Comparison of ENCODE assay signal across 8 cellular contexts in the genomic region with DNA sequence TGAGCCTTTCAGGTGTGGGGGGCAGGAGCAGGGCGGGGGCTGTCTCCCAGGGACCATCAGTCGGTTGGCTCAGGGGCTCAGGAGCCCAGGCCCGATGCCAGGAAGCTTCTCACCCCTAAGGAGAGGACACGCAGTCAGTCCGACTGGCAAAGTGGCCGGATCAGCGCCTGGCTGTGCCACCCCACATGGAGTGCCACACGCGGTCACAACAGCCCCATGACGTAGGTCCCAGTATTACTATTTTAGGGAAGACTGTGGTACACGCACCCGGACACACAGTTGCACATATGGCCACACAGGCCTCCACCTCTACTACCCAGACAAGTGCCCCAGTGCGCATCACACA. TPM values are rescaled to one million over a fixed set of nuclear protein-coding genes. Genes with fewer than 3 reads are reported as not detected.
DNase-seq lines count a peak whose midpoint lies in the region; ATAC-seq, FAIRE-seq and TF ChIP-seq lines count a peak whose summit lies in the region.

No MANE protein-coding gene starts in this region.

- TF ChIP-seq POLR2A in GM12878 (IDR thresholded peaks at IDR 0.05; ENCODE audit: low read depth, low read length), result no peak

- POLR2A ChIA-PET in GM12878 (lab: Charles Lee), result no interaction called here

- TF ChIP-seq EP300 in GM12878 (IDR thresholded peaks at IDR 0.05; ENCODE audit: borderline replicate concordance in 1 of 2, control insufficient read depth in 1 of 2, low read depth in 2 of 2, low read length in 2 of 2), result no peak

- no peaks in the 10 kb centered on the region for H3K36me3 ChIP-seq in GM12878 (ENCODE audit: control insufficient read depth in 2 of 2, insufficient read depth in 2 of 2, low read length in 1 of 2)
- no peaks in the 10 kb centered on the region for H3K36me3 ChIP-seq in liver (ENCODE audit: control insufficient read depth in 4 of 4, insufficient read depth in 3 of 4, low read depth in 1 of 4, low read length in 3 of 4)

- TF ChIP-seq RAD21 in GM12878 (IDR thresholded peaks at IDR 0.05; ENCODE audit: insufficient read depth, low read depth, low read length) (no peak), liver (IDR thresholded peaks at IDR 0.05) (no peak)

- H2AFZ ChIP-seq in GM12878 (ENCODE audit: control insufficient read depth, low read depth, low read length), result peak overlapping the region; percentile 82

- in situ Hi-C loops in GM12878 (cut with MboI), result loop anchor here (5.0 kb wide), 1 partner anchor 451 kb away; no protein-coding TSS in a partner anchor

- H3K36me3 Mint-ChIP-seq in activated naive CD4-positive, alpha-beta T cell treated with anti-CD3 and anti-CD28 coated beads, Interleukin-2, amount 10 ng/mL, durations not matched to agents 7 days and 5 days, result no peaks in the 10 kb centered on the region

- no peak for ATAC-seq in GM12878
- ATAC-seq in GM18861 (IDR thresholded peaks at IDR 0.05; ENCODE audit: unreplicated experiment), result no peak
- no peak for ATAC-seq in GM19035 (IDR thresholded peaks at IDR 0.05; ENCODE audit: unreplicated experiment)

- H3K27ac Mint-ChIP-seq in activated naive CD4-positive, alpha-beta T cell treated with anti-CD3 and anti-CD28 coated beads, Interleukin-2, amount 10 ng/mL, durations not matched to agents 7 days and 5 days, result peak overlapping the region; percentile 64

- H3K4me1 Mint-ChIP-seq in activated naive CD4-positive, alpha-beta T cell treated with anti-CD3 and anti-CD28 coated beads, Interleukin-2, amount 10 ng/mL, durations not matched to agents 7 days and 5 days, result peaks cover 7% of the 10 kb centered on the region

- H3K9ac ChIP-seq in GM12878 (ENCODE audit: control insufficient read depth, insufficient read depth, low read length) (no peak overlapping the region), liver (ENCODE audit: low read depth in 1 of 2, low read length in 2 of 2) (no peak overlapping the region)

- no peaks in the 10 kb centered on the region for H3K27me3 ChIP-seq in GM12878 (replicated peaks in 1 of 2; ENCODE audit: control insufficient read depth in 2 of 2, insufficient read depth in 2 of 2, low read length in 1 of 2)
- H3K27me3 ChIP-seq in liver (ENCODE audit: control insufficient read depth in 4 of 4, insufficient read depth in 4 of 4, low read length in 3 of 4), result no peaks in the 10 kb centered on the region

- H3K4me3 ChIP-seq in GM12878 (peak overlapping the region; percentile 87), liver (ENCODE audit: low read depth in 1 of 3, low read length in 3 of 3) (peak overlapping the region in 2 of 3 donors; percentile 65 to 66)

- H3K27me3 Mint-ChIP-seq in activated naive CD4-positive, alpha-beta T cell treated with anti-CD3 and anti-CD28 coated beads, Interleukin-2, amount 10 ng/mL, durations not matched to agents 7 days and 5 days, result peaks cover 26% of the 10 kb centered on the region

- WGBS in GM12878 (ENCODE audit: insufficient coverage, insufficient replicate concordance, low lambda C conversion rate, missing lambda C conversion rate), result 51% methylated on average over 13 of the region's 13 CpGs
- WGBS in liver, result 91% methylated on average over 13 of the region's 13 CpGs

- intact Hi-C loops in GM12878 (cut with micrococcal nuclease; ENCODE audit: unreplicated experiment), result loop anchor here (10.0 kb wide), 1 partner anchor 368 kb away; no protein-coding TSS in a partner anchor

- DNase-seq in activated naive CD4-positive, alpha-beta T cell treated with anti-CD3 and anti-CD28 coated beads, Interleukin-2, amount 10 ng/mL, durations not matched to agents 7 days and 5 days, result no peak
- DNase-seq in activated naive CD4-positive, alpha-beta T cell treated with Interleukin-2 at 50 U/mL for 16 hours, result no peak
- no peak for DNase-seq in GM12878 (ENCODE audit: low read depth, low spot score)
- no peak for DNase-seq in DMS53 treated with DMSO at 0.1 percent for 48 hours (lab: John Stamatoyannopoulos, UW; ENCODE audit: unreplicated experiment)
- DNase-seq in NCI-H748 treated with DMSO at 0.1 percent for 48 hours (lab: John Stamatoyannopoulos, UW), result no peak

- H3K9me3 Mint-ChIP-seq in activated naive CD4-positive, alpha-beta T cell treated with anti-CD3 and anti-CD28 coated beads, Interleukin-2, amount 10 ng/mL, durations not matched to agents 7 days and 5 days, result peaks cover 7% of the 10 kb centered on the region

- no peaks in the 10 kb centered on the region for H3K79me2 ChIP-seq in GM12878 (ENCODE audit: control insufficient read depth, insufficient read depth, low read length)

- H3K27ac ChIP-seq in GM12878 (ENCODE audit: control insufficient read depth, insufficient read depth) (no peak overlapping the region), liver (ENCODE audit: low read depth in 1 of 2, low read length in 2 of 2) (no peak overlapping the region)

- no peak for FAIRE-seq in GM12878 (lab: Jason Lieb, UNC)

- no TSS peak for BruUV-seq in GM12878 (replicated peaks; lab: Mats Ljungman, UMichigan)

- SMC1A ChIA-PET in GM12878 (lab: Charles Lee; ENCODE audit: uncharacterized antibody, unreplicated experiment), result no interaction called here

- RAD21 ChIA-PET in GM12878 (lab: Charles Lee; ENCODE audit: unreplicated experiment), result interaction anchor here (1.2 kb wide), 1 partner anchor 117 kb away, joined by 3 read pairs; no protein-coding TSS in a partner anchor

- H3K4me2 ChIP-seq in GM12878 (ENCODE audit: control insufficient read depth, insufficient read depth), result peak overlapping the region; percentile 83

- H3K4me3 Mint-ChIP-seq in activated naive CD4-positive, alpha-beta T cell treated with anti-CD3 and anti-CD28 coated beads, Interleukin-2, amount 10 ng/mL, durations not matched to agents 7 days and 5 days, result peak overlapping the region; percentile 83

- no peaks in the 10 kb centered on the region for H4K20me1 ChIP-seq in GM12878 (ENCODE audit: control insufficient read depth, insufficient read depth)

- CTCF ChIA-PET in activated naive CD4-positive, alpha-beta T cell treated with anti-CD3 and anti-CD28 coated beads, Interleukin-2, amount 10 ng/mL, durations not matched to agents 7 days and 5 days (lab: Charles Lee), result interaction anchor here (1.5 kb wide), 1 partner anchor 95 kb away, joined by 3 read pairs; no protein-coding TSS in a partner anchor
- CTCF ChIA-PET in GM12878 (lab: Yijun Ruan, JAX), result interaction anchor here (0.8 to 4.3 kb wide), 3 partner anchors 117 to 450 kb away, joined by 4 to 16 read pairs (median 4); no protein-coding TSS in a partner anchor

- H3K9me3 ChIP-seq in GM12878 (replicated peaks; ENCODE audit: control insufficient read depth, insufficient read depth, low read length) (no peaks in the 10 kb centered on the region), liver (ENCODE audit: control insufficient read depth in 4 of 4, low read length in 3 of 4) (no peaks in the 10 kb centered on the region)

- no peaks in the 10 kb centered on the region for H3K4me1 ChIP-seq in GM12878 (ENCODE audit: control insufficient read depth, insufficient read depth, low read length)
- H3K4me1 ChIP-seq in liver (ENCODE audit: control insufficient read depth in 4 of 4, insufficient read depth in 4 of 4, low read length in 3 of 4), result peaks cover 2 to 22% (median 17%) of the 10 kb centered on the region in 4 donors

- TF ChIP-seq CTCF in GM12878 (IDR thresholded peaks at IDR 0.05 in 2 of 3, conservative IDR thresholded peaks at IDR 0.05 in 1 of 3; ENCODE audit: control insufficient read depth in 2 of 3, extremely low read depth in 1 of 3, insufficient read depth in 1 of 3, low read depth in 3 of 3, low read length in 3 of 3) (no peak), liver (IDR thresholded peaks at IDR 0.05; ENCODE audit: low read depth, low read length, missing input control) (no peak)

TF ChIP-seq in GM12878, 131 proteins besides CTCF, POLR2A, EP300 and RAD21 (continues in another document):
- TF ChIP-seq USF2 (IDR thresholded peaks at IDR 0.05; ENCODE audit: borderline replicate concordance, low read depth, low read length), result no peak

TF ChIP-seq in liver, 16 proteins besides CTCF, POLR2A, EP300 and RAD21:
- no peak for TF ChIP-seq FOXA2 (IDR thresholded peaks at IDR 0.05)

RNA-seq across cellular contexts. Expression of gene GRTP1, which starts 29.3 kb away (rescaled TPM):
- 0.79 and 0.98 TPM in 2 replicates for total RNA-seq in GM12878 (2013; cell fraction: nucleolus; rRNA removed)
- total RNA-seq in GM12878 (2014; rRNA removed), result not detected in 2 replicates
- not detected in 2 replicates for total RNA-seq in GM12878 (2014; rRNA removed; fragmentation: Illumina TruSeq; extraction: Trizol)
- 0.18 TPM in 1 of 2 replicates, not detected in the other for total RNA-seq in GM12878 (2021)
- polyA plus RNA-seq in GM12878 (2011; ENCODE audit: low read depth), result 0.64 TPM
- not detected in 2 replicates for polyA plus RNA-seq in GM12878 (2011; rRNA removed)
- not detected in 2 replicates for polyA plus RNA-seq in GM12878 (2011; cell fraction: cytosol; rRNA removed)
- 0.09 TPM in 1 of 2 replicates, not detected in the other for polyA plus RNA-seq in GM12878 (2011; cell fraction: nucleus; rRNA removed)
- polyA plus RNA-seq in GM12878 (2012), result 0.51 and 0.74 TPM in 2 replicates
- polyA plus RNA-seq in GM12878 (2014; fragmentation: Illumina TruSeq; extraction: Trizol), result not detected in 2 replicates
- polyA plus RNA-seq in GM12878 (2014; fragmentation: Nextera tagmentation; extraction: Ambion mirVana), result not detected
- polyA plus RNA-seq in GM12878 (2014; rRNA removed), result not detected in 2 replicates
- under 1 TPM; 0.12 to 0.16 TPM for polyA plus RNA-seq in GM12878 (2016; fragmentation: Nextera tagmentation; extraction: Ambion mirVana)
- polyA minus RNA-seq in GM12878 (2011; rRNA and poly(A)+ RNA removed), result not detected in 2 replicates
- 1.4 and 1.9 TPM in 2 replicates for polyA minus RNA-seq in GM12878 (2011; cell fraction: cytosol; rRNA and poly(A)+ RNA removed)
- polyA minus RNA-seq in GM12878 (2011; cell fraction: nucleus; rRNA and poly(A)+ RNA removed), result not detected in 2 replicates
- total RNA-seq in liver, result 10 to 100 TPM; 11.1 to 33.0 TPM
- polyA plus RNA-seq in liver, result 10 to 100 TPM; 28.6 to 53.6 TPM

Comparison
In these comparisons a context has a peak if more than half of its experiments do, and no peak if none do; other contexts are left out.
1. RNA of gene GRTP1, which starts 29.3 kb away (total RNA-seq): 11.1 to 33.0 TPM in liver; 0.18 to 0.98 TPM in GM12878; every median in the first group is over 4 times any median in the second.